Comparison of ENCODE assay signal across 10 cellular contexts in the genomic region with DNA sequence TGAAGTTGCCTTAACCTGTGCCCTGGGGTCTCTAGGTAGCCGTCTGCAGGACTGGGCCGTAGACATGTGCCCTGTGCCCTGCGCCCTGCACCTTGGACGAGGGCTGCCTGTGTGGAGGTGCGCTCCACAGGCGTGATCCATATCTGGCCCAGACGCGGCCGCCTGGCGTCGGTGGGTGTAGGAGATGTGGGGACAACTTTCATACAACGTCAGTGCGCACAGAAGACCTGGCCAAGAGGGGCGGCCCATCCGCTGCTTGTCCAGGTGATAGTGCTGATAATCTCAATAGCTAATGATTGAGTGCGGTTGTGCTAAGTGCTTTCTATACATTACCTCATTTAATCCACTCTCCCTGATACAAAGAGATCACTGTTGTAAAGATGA. TPM values are rescaled to one million over a fixed set of nuclear protein-coding genes. Genes with fewer than 3 reads are reported as not detected.
DNase-seq lines count a peak whose midpoint lies in the region; ATAC-seq and TF ChIP-seq lines count a peak whose summit lies in the region.
"Had no signal": no experiment of that assay in that cellular context is flagged by ENCODE, and none has a peak within 500 bp of the region (broad histone marks: within the 10 kb centered on the region; RNA-seq: fewer than 3 reads in every experiment).

No MANE protein-coding gene starts in this region.

- no peak overlapping the region for H2AFZ ChIP-seq in ACC112 (ENCODE audit: low read length, unreplicated experiment)

- peaks cover 44% of the 10 kb centered on the region for H3K4me1 Mint-ChIP-seq in activated naive CD8-positive, alpha-beta T cell treated with anti-CD3 and anti-CD28 coated beads, Interleukin-2, amount 10 ng/mL, durations not matched to agents 7 days and 5 days
- H3K4me1 Mint-ChIP-seq in naive B cell = peaks cover 24 to 47% (median 34%) of the 10 kb centered on the region in 3 donors

- DNase-seq in GM13976 (ENCODE audit: low spot score) (peak; percentile 24), naive B cell (no peak), midbrain (lab: John Stamatoyannopoulos, UW) (no peak), NCI-H82 (lab: John Stamatoyannopoulos, UW) (no peak), HT-29 (ENCODE audit: low spot score) (no peak)
- DNase-seq in activated naive CD8-positive, alpha-beta T cell treated with anti-CD3 and anti-CD28 coated beads, Interleukin-2, amount 10 ng/mL, durations not matched to agents 7 days and 5 days = no peak

- peak overlapping the region; percentile 99 for H3K4me3 Mint-ChIP-seq in activated naive CD8-positive, alpha-beta T cell treated with anti-CD3 and anti-CD28 coated beads, Interleukin-2, amount 10 ng/mL, durations not matched to agents 7 days and 5 days
- peak overlapping the region; percentile 79 to 93 (median 86) for H3K4me3 Mint-ChIP-seq in naive B cell

- H3K4me3 ChIP-seq in ACC112 (ENCODE audit: low read depth, low read length) = peak overlapping the region; percentile 76

- H3K79me2 ChIP-seq in ACC112 (ENCODE audit: control insufficient read depth, insufficient read depth, low read length, unreplicated experiment) = no peaks in the 10 kb centered on the region

- H3K27ac ChIP-seq in ACC112 (ENCODE audit: low read depth, low read length) = no peak overlapping the region
- H3K27ac ChIP-seq: colonic mucosa had no signal

- peaks cover 44% of the 10 kb centered on the region for H3K36me3 Mint-ChIP-seq in activated naive CD8-positive, alpha-beta T cell treated with anti-CD3 and anti-CD28 coated beads, Interleukin-2, amount 10 ng/mL, durations not matched to agents 7 days and 5 days
- no peaks in the 10 kb centered on the region for H3K36me3 Mint-ChIP-seq in naive B cell

- H3K27me3 ChIP-seq in ACC112 (ENCODE audit: insufficient read depth, low read length) = peaks cover 59% of the 10 kb centered on the region
- H3K27me3 ChIP-seq: right lobe of liver had no signal

- no peak for ATAC-seq in activated naive CD8-positive, alpha-beta T cell treated with anti-CD3 and anti-CD28 coated beads, Interleukin-2, amount 10 ng/mL, durations not matched to agents 7 days and 5 days (ENCODE audit: low read depth)
- ATAC-seq in naive B cell (ENCODE audit: low read depth in 2 of 2) = no peak
- ATAC-seq in GM19455 (IDR thresholded peaks at IDR 0.05; ENCODE audit: unreplicated experiment) = no peak

- in situ Hi-C loops in GM13976 (cut with MboI; ENCODE audit: low sequenced_read_pairs, unreplicated experiment) = no loop called here

- H3K9me3 Mint-ChIP-seq in activated naive CD8-positive, alpha-beta T cell treated with anti-CD3 and anti-CD28 coated beads, Interleukin-2, amount 10 ng/mL, durations not matched to agents 7 days and 5 days = peaks cover 11% of the 10 kb centered on the region
- peaks cover 0 to 4% (median 0%) of the 10 kb centered on the region in 7 donors for H3K9me3 Mint-ChIP-seq in naive B cell

- POLR2A ChIA-PET in activated naive CD8-positive, alpha-beta T cell treated with anti-CD3 and anti-CD28 coated beads, Interleukin-2, amount 10 ng/mL, durations not matched to agents 7 days and 5 days (lab: Charles Lee) = interaction anchor here (0.6 to 10.2 kb wide), 7 partner anchors 12 to 122 kb away, joined by 3 to 275 read pairs (median 10); no protein-coding TSS in a partner anchor

- H3K36me3 ChIP-seq in ACC112 (ENCODE audit: insufficient read depth, low read length) = no peaks in the 10 kb centered on the region
- H3K36me3 ChIP-seq: colonic mucosa, right lobe of liver had no signal

- H3K27me3 Mint-ChIP-seq in activated naive CD8-positive, alpha-beta T cell treated with anti-CD3 and anti-CD28 coated beads, Interleukin-2, amount 10 ng/mL, durations not matched to agents 7 days and 5 days = no peaks in the 10 kb centered on the region
- no peaks in the 10 kb centered on the region for H3K27me3 Mint-ChIP-seq in naive B cell

- no peak for TF ChIP-seq CTCF in GM13976 (IDR thresholded peaks at IDR 0.05; ENCODE audit: borderline replicate concordance, control extremely low read depth, extremely low read depth, insufficient read depth, missing control alignments)

- no peaks in the 10 kb centered on the region for H3K4me1 ChIP-seq in ACC112 (ENCODE audit: control insufficient read depth, insufficient read depth, low read length, unreplicated experiment)
- H3K4me1 ChIP-seq: colonic mucosa had no signal

- peak overlapping the region; percentile 91 for H3K27ac Mint-ChIP-seq in activated naive CD8-positive, alpha-beta T cell treated with anti-CD3 and anti-CD28 coated beads, Interleukin-2, amount 10 ng/mL, durations not matched to agents 7 days and 5 days
- peak overlapping the region in 5 of 6 donors; percentile 66 to 91 (median 74) for H3K27ac Mint-ChIP-seq in naive B cell

RNA-seq across cellular contexts. Expression of a gene that starts 0.7 kb away (rescaled TPM):
- 100 to 1,000 TPM; 175 to 179 TPM for total RNA-seq in activated naive CD8-positive, alpha-beta T cell treated with anti-CD3 and anti-CD28 coated beads, Interleukin-2, amount 10 ng/mL, durations not matched to agents 7 days and 5 days
- polyA plus RNA-seq in naive B cell (ENCODE audit: low read depth in 6 of 6) = 10 to 100 TPM in 3 of 6 donors, 1 to 10 TPM in 3; 2.9 to 23.4 (median 10.2) TPM
- total RNA-seq in HT-29 (2014; rRNA removed; shearing (Covaris generic)) = 0.08 and 1.3 TPM in 2 replicates

Comparison
In these comparisons a context has a peak if more than half of its experiments do, and no peak if none do; other contexts are left out.
1. RNA of a gene that starts 0.7 kb away (total RNA-seq): 175 to 179 TPM in activated naive CD8-positive, alpha-beta T cell treated with anti-CD3 and anti-CD28 coated beads, Interleukin-2, amount 10 ng/mL, durations not matched to agents 7 days and 5 days; 0.08 to 1.3 TPM in HT-29; every median in the first group is over 10 times any median in the second.